15 cellular contexts compared by ENCODE assay signal in genomic region chr3:179066058-179066457, GRCh38. TPM values are rescaled to one million over a fixed set of nuclear protein-coding genes. Genes with fewer than 3 reads are reported as not detected.
DNase-seq lines count a peak whose midpoint lies in the region; ATAC-seq lines count a peak whose summit lies in the region.
"Had no signal": no experiment of that assay in that cellular context is flagged by ENCODE, and none has a peak within 500 bp of the region (broad histone marks: within the 10 kb centered on the region; RNA-seq: fewer than 3 reads in every experiment).

No MANE protein-coding gene starts in this region.

- ATAC-seq in GM18498 (IDR thresholded peaks at IDR 0.05; ENCODE audit: unreplicated experiment), result peak; percentile 51
- ATAC-seq in GM19395 (IDR thresholded peaks at IDR 0.05; ENCODE audit: unreplicated experiment), result peak; percentile 68
- ATAC-seq in HG02623 (IDR thresholded peaks at IDR 0.05; ENCODE audit: unreplicated experiment), result peak; percentile 46
- ATAC-seq in HG03457 (IDR thresholded peaks at IDR 0.05; ENCODE audit: unreplicated experiment), result peak; percentile 41
- ATAC-seq in HG02938 (IDR thresholded peaks at IDR 0.05; ENCODE audit: unreplicated experiment), result no peak
- ATAC-seq: HCT116 had no signal

- DNase-seq in dermis blood vessel endothelial cell, result no peak
- no peak for DNase-seq in medulla oblongata (ENCODE audit: extremely low spot score)
- DNase-seq in caudate nucleus (lab: John Stamatoyannopoulos, UW), result no peak
- DNase-seq: activated CD8-positive, alpha-beta memory T cell treated with anti-CD3 and anti-CD28 coated beads for 24 hours; DMS53; head of caudate nucleus; NCI-H1417 had no signal

- no peak overlapping the region for H3K27ac ChIP-seq in caudate nucleus (ENCODE audit: low read depth, low read length)
- H3K27ac ChIP-seq: cardiac muscle cell, RWPE1 had no signal

RNA-seq across cellular contexts. Expression of gene ZMAT3, which starts 5.6 kb away (rescaled TPM):
- 21.8 and 34.4 TPM in 2 replicates for total RNA-seq in dermis blood vessel endothelial cell
